Comparison of ENCODE assay signal across 8 cellular contexts in genomic region chr1:35268282-35269189, GRCh38. TPM values are rescaled to one million over a fixed set of nuclear protein-coding genes. Genes with fewer than 3 reads are reported as not detected.
DNase-seq lines count a peak whose midpoint lies in the region; ATAC-seq and TF ChIP-seq lines count a peak whose summit lies in the region.

Gene ZMYM4 (plus strand): TSS chr1:35268709. CDS start chr1:35269047, 338 bp downstream.

- no peaks in the 10 kb centered on the region for H3K9me3 ChIP-seq in spleen

- peak; percentile 98 for DNase-seq in NCI-H2227 (lab: John Stamatoyannopoulos, UW; ENCODE audit: unreplicated experiment)
- peak; percentile 85 for DNase-seq in activated B cell treated with CpG ODN at 0.5 μM for 24 hours
- DNase-seq in caudate nucleus (lab: John Stamatoyannopoulos, UW): peak; percentile 49 to 94 (median 84)
- DNase-seq in inferior parietal cortex (ENCODE audit: extremely low spot score): peak; percentile 95
- peak; percentile 95 for DNase-seq in spleen

- H3K4me3 Mint-ChIP-seq in activated B cell treated with CpG ODN at 0.5 μM for 24 hours: peak within 1 kb of the TSS; percentile 86

- 2 to 3% (median 2%) methylated on average over 29 to 65 of the region's 65 CpGs for WGBS in spleen, 5 donors

- H3K4me1 Mint-ChIP-seq in activated B cell treated with CpG ODN at 0.5 μM for 24 hours: peaks cover 28% of the 10 kb centered on the region

- H3K27ac Mint-ChIP-seq in activated B cell treated with CpG ODN at 0.5 μM for 24 hours: peak within 1 kb of the TSS; percentile 82

- peak within 1 kb of the TSS; percentile 78 for H3K27ac ChIP-seq in ACC112 (ENCODE audit: low read depth, low read length)
- H3K27ac ChIP-seq in caudate nucleus (ENCODE audit: low read depth, low read length): peak within 1 kb of the TSS; percentile 69
- H3K27ac ChIP-seq in spleen: peak within 1 kb of the TSS; percentile 70 to 96 (median 93)

- TF ChIP-seq CTCF in activated B cell treated with CpG ODN at 0.5 μM for 24 hours (IDR thresholded peaks at IDR 0.05): no peak
- TF ChIP-seq CTCF in spleen (IDR thresholded peaks at IDR 0.05 in 8 of 11, conservative IDR thresholded peaks at IDR 0.05 in 3 of 11): peak in 6 of 11 experiments; percentile 20 to 42 (median 30)

- H3K27me3 Mint-ChIP-seq in activated B cell treated with CpG ODN at 0.5 μM for 24 hours: peaks cover 11% of the 10 kb centered on the region

- no peaks in the 10 kb centered on the region for H3K9me3 Mint-ChIP-seq in activated B cell treated with CpG ODN at 0.5 μM for 24 hours

- no peaks in the 10 kb centered on the region for H3K27me3 ChIP-seq in ACC112 (ENCODE audit: insufficient read depth, low read length)
- no peaks in the 10 kb centered on the region for H3K27me3 ChIP-seq in spleen (replicated peaks in 1 of 7)

- POLR2A ChIA-PET in activated B cell treated with CpG ODN at 0.5 μM for 24 hours (lab: Charles Lee): interaction anchor here (0.6 to 1.7 kb wide), 11 partner anchors 21 to 409 kb away, joined by 3 to 20 read pairs (median 5); partner anchors contain the start of genes SFPQ, SMIM12, TMEM35B and ZMYM1

- H3K4me1 ChIP-seq in ACC112 (ENCODE audit: control insufficient read depth, insufficient read depth, low read length, unreplicated experiment) (peaks cover 24% of the 10 kb centered on the region), spleen (peaks cover 4 to 61% (median 29%) of the 10 kb centered on the region in 6 donors)

- H3K79me2 ChIP-seq in ACC112 (ENCODE audit: control insufficient read depth, insufficient read depth, low read length, unreplicated experiment): peaks cover 49% of the 10 kb centered on the region

- no peak for TF ChIP-seq POLR2A in spleen (IDR thresholded peaks at IDR 0.05)

- CTCF ChIA-PET in activated B cell treated with CpG ODN at 0.5 μM for 24 hours (lab: Charles Lee): no interaction called here

- peaks cover 6% of the 10 kb centered on the region for H3K36me3 Mint-ChIP-seq in activated B cell treated with CpG ODN at 0.5 μM for 24 hours (ENCODE audit: low read depth)

- intact Hi-C loops in activated B cell treated with CpG ODN at 0.5 μM for 24 hours (cut with micrococcal nuclease) (loop anchor here (1.0 to 2.0 kb wide), 5 partner anchors 66 to 1038 kb away; partner anchors contain the start of genes SFPQ, SH3D21, ZMYM1 and ZMYM6), spleen (cut with DNase I; ENCODE audit: low total_unique reads) (no loop called here)

- H3K4me3 ChIP-seq in ACC112 (ENCODE audit: low read depth, low read length) (peak within 1 kb of the TSS; percentile 96), spleen (peak within 1 kb of the TSS; percentile 68 to 95 (median 86))

- ATAC-seq in GM18868 (IDR thresholded peaks at IDR 0.05; ENCODE audit: unreplicated experiment): peak; percentile 85
- ATAC-seq in HG03135 (IDR thresholded peaks at IDR 0.05; ENCODE audit: unreplicated experiment): peak; percentile 86
- ATAC-seq in activated B cell treated with CpG ODN at 0.5 μM for 24 hours (ENCODE audit: low read depth): peak; percentile 92

- H3K36me3 ChIP-seq in ACC112 (ENCODE audit: insufficient read depth, low read length): no peaks in the 10 kb centered on the region
- H3K36me3 ChIP-seq in spleen: no peaks in the 10 kb centered on the region

- H2AFZ ChIP-seq in ACC112 (ENCODE audit: low read length, unreplicated experiment): peak within 1 kb of the TSS; percentile 89

RNA-seq across cellular contexts. Expression of gene ZMYM4, which starts in this region (rescaled TPM):
- total RNA-seq in activated B cell treated with CpG ODN at 0.5 μM for 24 hours (42.4 and 46.4 TPM in 2 replicates), spleen (10 to 100 TPM; 31.2 to 70.2 (median 49.7) TPM)
- 10 to 100 TPM in 2 of 3 donors, 1 to 10 TPM in 1; 9.0 to 10.8 (median 10.7) TPM for polyA plus RNA-seq in spleen

Comparison
In these comparisons a context has a peak if more than half of its experiments do, and no peak if none do; other contexts are left out.
1. Peak in every context shown above with its lines: DNase-seq, ATAC-seq, H3K4me3 ChIP-seq and H3K27ac ChIP-seq.